Comparison of ENCODE assay signal across 8 cellular contexts in the genomic region with DNA sequence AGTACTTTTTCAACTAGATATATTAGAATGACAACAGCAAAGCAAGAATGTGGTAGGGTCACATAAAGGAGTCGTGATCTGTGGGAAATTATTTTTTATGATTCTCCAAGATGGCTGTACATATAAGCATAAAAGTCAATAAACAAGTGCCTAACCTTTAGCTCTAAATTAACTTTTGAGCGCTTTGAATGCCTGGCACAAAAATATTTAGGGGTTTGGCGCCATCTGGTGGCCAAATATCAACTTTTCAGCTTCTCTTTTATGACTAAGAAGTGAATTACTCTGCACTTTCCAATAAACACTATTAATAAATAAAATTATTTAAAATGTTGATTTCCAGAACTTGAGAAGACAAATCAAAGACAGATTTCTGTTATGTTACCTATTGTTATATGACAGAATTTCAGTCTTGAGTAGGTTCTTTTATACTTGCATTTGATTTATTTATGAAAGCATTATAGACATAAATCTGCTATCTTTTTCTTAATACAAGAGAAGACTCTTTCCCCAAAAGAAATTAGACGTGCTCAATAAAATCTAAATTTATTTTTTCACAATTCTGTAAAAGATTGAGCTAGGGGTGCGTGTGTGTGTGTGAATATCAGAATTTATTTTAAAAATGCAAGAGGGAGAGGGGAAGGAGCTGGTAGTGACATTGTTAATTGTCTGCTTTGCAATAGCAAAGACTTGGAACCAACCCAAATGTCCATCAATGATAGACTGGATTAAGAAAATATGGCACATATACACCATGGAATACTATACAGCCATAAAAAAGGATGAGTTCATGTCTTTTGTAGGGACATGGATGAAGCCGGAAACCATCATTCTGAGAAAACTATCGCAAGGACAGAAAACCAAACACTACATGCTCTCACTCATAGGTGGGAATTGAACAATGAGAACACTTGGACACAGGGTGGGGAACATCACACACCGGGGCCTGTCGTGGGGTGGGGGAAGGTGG. TPM values are rescaled to one million over a fixed set of nuclear protein-coding genes. Genes with fewer than 3 reads are reported as not detected.
DNase-seq lines count a peak whose midpoint lies in the region; ATAC-seq, FAIRE-seq and TF ChIP-seq lines count a peak whose summit lies in the region.

No MANE protein-coding gene starts in this region.

- H3K4me3 ChIP-seq in pancreas: no peak overlapping the region
- H3K4me3 ChIP-seq in upper lobe of left lung: no peak overlapping the region

- H3K27me3 ChIP-seq in pancreas: no peaks in the 10 kb centered on the region
- no peaks in the 10 kb centered on the region for H3K27me3 ChIP-seq in upper lobe of left lung

- H3K27ac ChIP-seq in pancreas (no peak overlapping the region), upper lobe of left lung (no peak overlapping the region)

- no peaks in the 10 kb centered on the region for H3K36me3 Mint-ChIP-seq in activated T-cell treated with anti-CD3 and anti-CD28 coated beads, Interleukin-2, amount 50 U/mL, for 72 hours (ENCODE audit: insufficient read depth in 2 of 2)

- TF ChIP-seq POLR2A in upper lobe of left lung (IDR thresholded peaks at IDR 0.05): no peak

- peak; percentile 65 to 79 (median 72) for TF ChIP-seq CTCF in pancreas (IDR thresholded peaks at IDR 0.05)
- TF ChIP-seq CTCF in upper lobe of left lung (IDR thresholded peaks at IDR 0.05): peak; percentile 42 to 67 (median 59)

- intact Hi-C loops in pancreas (cut with DNase I): loop anchor here in 1 of 3 donors (10.0 kb wide), 1 partner anchor 555 kb away; no protein-coding TSS in a partner anchor

- TF ChIP-seq EP300 in upper lobe of left lung (IDR thresholded peaks at IDR 0.05): no peak

- no peak for FAIRE-seq in HTR-8/SVneo (lab: Jason Lieb, UNC)
- peak; percentile 97 for FAIRE-seq in pancreas (lab: Jason Lieb, UNC)

- H3K9me3 Mint-ChIP-seq in activated T-cell treated with anti-CD3 and anti-CD28 coated beads, Interleukin-2, amount 50 U/mL, for 72 hours: no peaks in the 10 kb centered on the region

- ATAC-seq in activated T-cell treated with anti-CD3 and anti-CD28 coated beads, Interleukin-2, amount 50 U/mL, for 72 hours (replicated peaks in 1 of 2): no peak
- ATAC-seq in pancreas (peak in 3 of 4 donors; percentile 72 to 77 (median 73)), upper lobe of left lung (ENCODE audit: low FRiP score in 2 of 2) (peak in 1 of 2 donors; percentile 75)

- WGBS in pancreas, 2 donors: 47 to 50% methylated on average over 9 of the region's 9 CpGs
- 52 to 56% methylated on average over 9 of the region's 9 CpGs for WGBS in upper lobe of left lung, 2 donors

- DNase-seq in NCI-H2196 (lab: John Stamatoyannopoulos, UW; ENCODE audit: unreplicated experiment): peak; percentile 46
- DNase-seq in NCI-H2196 treated with DMSO at 0.1 percent for 48 hours (lab: John Stamatoyannopoulos, UW; ENCODE audit: unreplicated experiment): no peak
- peak; percentile 15 for DNase-seq in HTR-8/SVneo (ENCODE audit: insufficient read length, low spot score)
- peak; percentile 47 for DNase-seq in RPMI7951 (ENCODE audit: low read depth)
- DNase-seq in activated T-cell treated with anti-CD3 and anti-CD28 coated beads, Interleukin-2, amount 50 U/mL, for 72 hours: peak; percentile 51 to 67
- peak; percentile 47 for DNase-seq in fibroblast of the conjunctiva (ENCODE audit: low read depth)
- DNase-seq in pancreas: peak in 5 of 6 donors; percentile 13 to 63 (median 38)
- DNase-seq in upper lobe of left lung: peak in 1 of 2 donors; percentile 56

- peaks cover 7% of the 10 kb centered on the region for H3K27me3 Mint-ChIP-seq in activated T-cell treated with anti-CD3 and anti-CD28 coated beads, Interleukin-2, amount 50 U/mL, for 72 hours (ENCODE audit: low read depth)

- H3K4me3 Mint-ChIP-seq in activated T-cell treated with anti-CD3 and anti-CD28 coated beads, Interleukin-2, amount 50 U/mL, for 72 hours: no peak overlapping the region

- no peaks in the 10 kb centered on the region for H3K36me3 ChIP-seq in pancreas
- H3K36me3 ChIP-seq in upper lobe of left lung: no peaks in the 10 kb centered on the region

- no peaks in the 10 kb centered on the region for H3K9me3 ChIP-seq in pancreas
- no peaks in the 10 kb centered on the region for H3K9me3 ChIP-seq in upper lobe of left lung

- H3K27ac Mint-ChIP-seq in activated T-cell treated with anti-CD3 and anti-CD28 coated beads, Interleukin-2, amount 50 U/mL, for 72 hours: no peak overlapping the region

- H3K4me1 Mint-ChIP-seq in activated T-cell treated with anti-CD3 and anti-CD28 coated beads, Interleukin-2, amount 50 U/mL, for 72 hours (ENCODE audit: low read depth): peaks cover 6% of the 10 kb centered on the region

- no peaks in the 10 kb centered on the region for H3K4me1 ChIP-seq in pancreas
- H3K4me1 ChIP-seq in upper lobe of left lung: peaks cover 0 to 4% (median 0%) of the 10 kb centered on the region in 4 donors

RNA-seq across cellular contexts. Expression of gene ARRDC3, which starts 36.7 kb away (rescaled TPM):
- 56.7 and 64.2 TPM in 2 replicates for total RNA-seq in RPMI7951 (2014; rRNA removed; shearing (Covaris generic))
- 10 to 100 TPM; 12.8 to 21.1 TPM for total RNA-seq in activated T-cell treated with anti-CD3 and anti-CD28 coated beads, Interleukin-2, amount 50 U/mL, for 72 hours
- 10 to 100 TPM; 11.4 to 79.6 (median 24.9) TPM for total RNA-seq in pancreas
- polyA plus RNA-seq in pancreas: 1 to 10 TPM; 7.3 to 8.5 TPM
- total RNA-seq in upper lobe of left lung: 100 to 1,000 TPM in 3 of 6 donors, 10 to 100 TPM in 3; 43.2 to 175 (median 107) TPM

Comparison
In these comparisons a context has a peak if more than half of its experiments do, and no peak if none do; other contexts are left out.
1. ATAC-seq: peak in pancreas (3 of 4); none in activated T-cell treated with anti-CD3 and anti-CD28 coated beads, Interleukin-2, amount 50 U/mL, for 72 hours (0 of 2).